In genomic region chr12:93139028-93139665, GRCh38 we compare ENCODE assay signal across 10 cellular contexts.
DNase-seq lines count a peak whose midpoint lies in the region; ATAC-seq and TF ChIP-seq lines count a peak whose summit lies in the region.
"Had no signal": no experiment of that assay in that cellular context is flagged by ENCODE, and none has a peak within 500 bp of the region (broad histone marks: within the 10 kb centered on the region; RNA-seq: fewer than 3 reads in every experiment).

No MANE protein-coding gene starts in this region.

- peak; percentile 52 for DNase-seq in GM06990 (ENCODE audit: extremely low read depth, insufficient read length)
- peak; percentile 44 for DNase-seq in GM20000 (ENCODE audit: low spot score)
- peak; percentile 87 for DNase-seq in epithelial cell of proximal tubule (ENCODE audit: low read depth)
- no peak for DNase-seq in erythroblast (lab: John Stamatoyannopoulos, UW)
- DNase-seq in HUDEP-2 (lab: John Stamatoyannopoulos, UW; ENCODE audit: unreplicated experiment in 76 of 76), result no peak
- no peak for DNase-seq in T-helper 2 cell treated with Interferon-gamma antibody and Interleukin-4, amounts not matched to agents 5 μg/mL and 100 μg/mL, for 36 hours (ENCODE audit: low spot score)
- no peak for DNase-seq in GM03348 (ENCODE audit: low spot score)
- DNase-seq: GDM1 had no signal

- H3K27ac Mint-ChIP-seq in T-helper 2 cell treated with Interferon-gamma antibody and Interleukin-4, amounts not matched to agents 5 μg/mL and 100 μg/mL, for 36 hours, result no peak overlapping the region

- TF ChIP-seq CTCF in GM06990 (IDR thresholded peaks at IDR 0.05; ENCODE audit: insufficient read depth, low read length, poor library complexity, severe bottlenecking) (no peak), GM20000 (IDR thresholded peaks at IDR 0.05; ENCODE audit: extremely low read depth, missing control alignments) (no peak), epithelial cell of proximal tubule (conservative IDR thresholded peaks at IDR 0.05; ENCODE audit: low read depth, low read length) (no peak)

- no peaks in the 10 kb centered on the region for H3K9me3 Mint-ChIP-seq in T-helper 2 cell treated with Interferon-gamma antibody and Interleukin-4, amounts not matched to agents 5 μg/mL and 100 μg/mL, for 36 hours

- H3K36me3 Mint-ChIP-seq in T-helper 2 cell treated with Interferon-gamma antibody and Interleukin-4, amounts not matched to agents 5 μg/mL and 100 μg/mL, for 36 hours (ENCODE audit: low read depth), result no peaks in the 10 kb centered on the region

- H3K4me3 Mint-ChIP-seq in T-helper 2 cell treated with Interferon-gamma antibody and Interleukin-4, amounts not matched to agents 5 μg/mL and 100 μg/mL, for 36 hours, result no peak overlapping the region

- H3K27me3 Mint-ChIP-seq in T-helper 2 cell treated with Interferon-gamma antibody and Interleukin-4, amounts not matched to agents 5 μg/mL and 100 μg/mL, for 36 hours (ENCODE audit: low read depth), result peaks cover 6% of the 10 kb centered on the region

- no peaks in the 10 kb centered on the region for H3K27me3 ChIP-seq in GM06990 (replicated peaks; ENCODE audit: control insufficient read depth, insufficient read depth, low read length)

- H3K4me1 Mint-ChIP-seq in T-helper 2 cell treated with Interferon-gamma antibody and Interleukin-4, amounts not matched to agents 5 μg/mL and 100 μg/mL, for 36 hours (ENCODE audit: low read depth), result peaks cover 22% of the 10 kb centered on the region

- TF ChIP-seq POLR2A in erythroblast (IDR thresholded peaks at IDR 0.05; ENCODE audit: low read length), result no peak

- H3K4me3 ChIP-seq in GM06990 (replicated peaks; ENCODE audit: low read depth, low read length) (no peak overlapping the region), epithelial cell of proximal tubule (ENCODE audit: low read depth, low read length) (peak overlapping the region; percentile 25)

- ATAC-seq in HG03432 (IDR thresholded peaks at IDR 0.05; ENCODE audit: unreplicated experiment), result peak; percentile 64
- ATAC-seq: Panc1 had no signal

- H3K36me3 ChIP-seq in GM06990 (ENCODE audit: control insufficient read depth, insufficient read depth, low read length), result no peaks in the 10 kb centered on the region

Comparison
In these comparisons a context has a peak if more than half of its experiments do, and no peak if none do; other contexts are left out.
1. DNase-seq: peak in GM06990 (single experiment), GM20000 (single experiment) and epithelial cell of proximal tubule (single experiment); none in erythroblast (0 of 2), HUDEP-2 (0 of 76), T-helper 2 cell treated with Interferon-gamma antibody and Interleukin-4, amounts not matched to agents 5 μg/mL and 100 μg/mL, for 36 hours (single experiment) and GM03348 (single experiment).